In genomic region chr2:222919841-222920609, GRCh38 we compare ENCODE assay signal across 1 cellular context.
TF ChIP-seq lines count a peak whose summit lies in the region.

No MANE protein-coding gene starts in this region.

TF ChIP-seq in HepG2, 621 proteins besides CTCF, POLR2A, EP300 and RAD21 (continued from another document):
- TF ChIP-seq POLR2AphosphoS5 (IDR thresholded peaks at IDR 0.05; ENCODE audit: low read depth, low read length), result no peak
- TF ChIP-seq ZNF563 (CRISPR knock-in tag; IDR thresholded peaks at IDR 0.05), result no peak
- no peak for TF ChIP-seq ZNF737 (CRISPR knock-in tag; IDR thresholded peaks at IDR 0.05; ENCODE audit: borderline replicate concordance)
- no peak for TF ChIP-seq ZNF605 (CRISPR knock-in tag; IDR thresholded peaks at IDR 0.05)
- TF ChIP-seq GZF1 (CRISPR knock-in tag; IDR thresholded peaks at IDR 0.05), result no peak
- TF ChIP-seq ARID2 (CRISPR knock-in tag; IDR thresholded peaks at IDR 0.05; ENCODE audit: borderline replicate concordance), result no peak
